In the genomic region with DNA sequence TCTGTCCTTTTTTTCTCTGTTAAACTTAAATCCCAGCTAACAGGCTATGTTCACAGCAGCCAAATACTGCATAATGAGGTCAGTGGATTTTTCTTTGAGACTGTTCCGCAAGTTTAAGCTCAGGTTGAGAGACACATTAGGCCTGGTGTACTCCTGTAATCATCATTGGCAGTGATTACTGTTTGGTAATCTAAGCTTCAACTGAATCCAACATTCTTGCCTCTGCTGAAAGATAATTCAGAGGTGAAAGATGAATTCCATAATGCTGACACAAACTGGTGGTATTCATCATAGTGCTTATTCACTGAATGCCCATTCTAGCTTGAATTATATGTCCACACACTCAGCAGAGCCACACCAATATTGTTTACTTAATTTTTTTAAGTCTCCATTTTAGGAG, we compare ENCODE assay signal across 12 cellular contexts.
DNase-seq lines count a peak whose midpoint lies in the region; ATAC-seq, FAIRE-seq and TF ChIP-seq lines count a peak whose summit lies in the region.
"Had no signal": no experiment of that assay in that cellular context is flagged by ENCODE, and none has a peak within 500 bp of the region (broad histone marks: within the 10 kb centered on the region; RNA-seq: fewer than 3 reads in every experiment).

No MANE protein-coding gene starts in this region.

- no peak overlapping the region for H3K4me3 Mint-ChIP-seq in Caco-2 (ENCODE audit: unreplicated experiment)
- no peak overlapping the region for H3K4me3 Mint-ChIP-seq in CD4-positive, alpha-beta T cell
- H3K4me3 Mint-ChIP-seq: activated T-cell treated with anti-CD3 and anti-CD28 coated beads, Interleukin-2, amount 50 U/mL, for 72 hours; GM23338 had no signal

- no peaks in the 10 kb centered on the region for H3K27me3 ChIP-seq in Caco-2 (replicated peaks; ENCODE audit: control insufficient read depth, insufficient read depth, low read length)
- H3K27me3 ChIP-seq in dorsolateral prefrontal cortex, result no peaks in the 10 kb centered on the region
- H3K27me3 ChIP-seq in CD4-positive, alpha-beta T cell (ENCODE audit: control insufficient read depth, insufficient read depth, low read length), result no peaks in the 10 kb centered on the region
- H3K27me3 ChIP-seq: upper lobe of left lung had no signal

- no peaks in the 10 kb centered on the region for H3K9me3 ChIP-seq in Caco-2
- H3K9me3 ChIP-seq in CD4-positive, alpha-beta T cell (ENCODE audit: control insufficient read depth, low read length), result no peaks in the 10 kb centered on the region
- H3K9me3 ChIP-seq: upper lobe of left lung had no signal

- intact Hi-C loops in Caco-2 (cut with micrococcal nuclease; ENCODE audit: unreplicated experiment), result no loop called here
- intact Hi-C loops in dorsolateral prefrontal cortex (cut with DNase I), result no loop called here
- intact Hi-C loops in CD4-positive, alpha-beta T cell (cut with DNase I, micrococcal nuclease), result no loop called here

- H3K27ac ChIP-seq in dorsolateral prefrontal cortex, result no peak overlapping the region
- no peak overlapping the region for H3K27ac ChIP-seq in CD4-positive, alpha-beta T cell (ENCODE audit: low read depth, low read length)

- H3K4me1 Mint-ChIP-seq in Caco-2 (ENCODE audit: low read depth, unreplicated experiment), result no peaks in the 10 kb centered on the region
- no peaks in the 10 kb centered on the region for H3K4me1 Mint-ChIP-seq in CD4-positive, alpha-beta T cell (ENCODE audit: low read depth)

- no peaks in the 10 kb centered on the region for H3K27me3 Mint-ChIP-seq in Caco-2 (ENCODE audit: insufficient read depth, unreplicated experiment)
- no peaks in the 10 kb centered on the region for H3K27me3 Mint-ChIP-seq in CD4-positive, alpha-beta T cell

- FAIRE-seq in H54 (lab: Jason Lieb, UNC), result peak; percentile 99

- no peak overlapping the region for H3K27ac Mint-ChIP-seq in Caco-2 (ENCODE audit: unreplicated experiment)
- H3K27ac Mint-ChIP-seq in CD4-positive, alpha-beta T cell, result no peak overlapping the region
- H3K27ac Mint-ChIP-seq: activated T-cell treated with anti-CD3 and anti-CD28 coated beads, Interleukin-2, amount 50 U/mL, for 72 hours; GM23338 had no signal

- TF ChIP-seq POLR2A in H54 (IDR thresholded peaks at IDR 0.05; ENCODE audit: low read depth, low read length), result no peak

- ATAC-seq in SK-N-SH treated with all-trans-retinoic acid at 6 μM for 48 hours, result peak; percentile 94
- no peak for ATAC-seq in HG02885 (IDR thresholded peaks at IDR 0.05; ENCODE audit: poor library complexity, unreplicated experiment)
- ATAC-seq in CD4-positive, alpha-beta T cell (ENCODE audit: poor library complexity), result no peak
- ATAC-seq: activated T-cell treated with anti-CD3 and anti-CD28 coated beads, Interleukin-2, amount 50 U/mL, for 72 hours; GM23338 had no signal

- no peaks in the 10 kb centered on the region for H3K36me3 ChIP-seq in Caco-2 (ENCODE audit: control insufficient read depth, insufficient read depth, low read length)
- H3K36me3 ChIP-seq: upper lobe of left lung had no signal

- DNase-seq in H54 (ENCODE audit: insufficient read length, low spot score) (peak; percentile 27), foreskin fibroblast (peak; percentile 60 to 84), retinal pigment epithelial cell (ENCODE audit: low read depth) (peak; percentile 48), Caco-2 (no peak), dorsolateral prefrontal cortex (no peak)
- no peak for DNase-seq in CD4-positive, alpha-beta T cell
- DNase-seq: activated T-cell treated with anti-CD3 and anti-CD28 coated beads, Interleukin-2, amount 50 U/mL, for 72 hours; DMS53; upper lobe of left lung had no signal

- POLR2A ChIA-PET in Caco-2 (lab: Charles Lee), result no interaction called here
- POLR2A ChIA-PET in CD4-positive, alpha-beta T cell (lab: Charles Lee), result no interaction called here

- no TSS peak for BruUV-seq in Caco-2 (replicated peaks; lab: Mats Ljungman, UMichigan)

- H3K9me3 Mint-ChIP-seq in Caco-2 (ENCODE audit: unreplicated experiment), result no peaks in the 10 kb centered on the region
- H3K9me3 Mint-ChIP-seq in CD4-positive, alpha-beta T cell, result no peaks in the 10 kb centered on the region
- H3K9me3 Mint-ChIP-seq: GM23338 had no signal

- CTCF ChIA-PET in Caco-2 (lab: Charles Lee), result no interaction called here
- CTCF ChIA-PET in CD4-positive, alpha-beta T cell (lab: Charles Lee), result no interaction called here

- no peaks in the 10 kb centered on the region for H3K36me3 Mint-ChIP-seq in Caco-2 (ENCODE audit: insufficient read depth, unreplicated experiment)
- no peaks in the 10 kb centered on the region for H3K36me3 Mint-ChIP-seq in CD4-positive, alpha-beta T cell (ENCODE audit: low read depth)

- TF ChIP-seq CTCF in foreskin fibroblast (IDR thresholded peaks at IDR 0.05; ENCODE audit: low read depth, low read length), result no peak
- TF ChIP-seq CTCF in retinal pigment epithelial cell (conservative IDR thresholded peaks at IDR 0.05; ENCODE audit: low read depth, low read length), result no peak
- TF ChIP-seq CTCF in Caco-2 (IDR thresholded peaks at IDR 0.05; ENCODE audit: insufficient read depth in 1 of 2, low read depth in 1 of 2, low read length in 1 of 2, severe bottlenecking in 1 of 2, unreplicated experiment in 1 of 2), result no peak
- TF ChIP-seq CTCF in dorsolateral prefrontal cortex (IDR thresholded peaks at IDR 0.05 in 54 of 56, conservative IDR thresholded peaks at IDR 0.05 in 2 of 56; ENCODE audit: low read depth in 1 of 56, partially characterized antibody in 56 of 56), result no peak
- TF ChIP-seq CTCF in CD4-positive, alpha-beta T cell (IDR thresholded peaks at IDR 0.05), result no peak

- H3K4me3 ChIP-seq in foreskin fibroblast (ENCODE audit: low read depth in 1 of 2, low read length in 2 of 2) (no peak overlapping the region), retinal pigment epithelial cell (ENCODE audit: low read length) (no peak overlapping the region), Caco-2 (ENCODE audit: low read depth, low read length) (no peak overlapping the region), dorsolateral prefrontal cortex (no peak overlapping the region)
- H3K4me3 ChIP-seq: GM23338, upper lobe of left lung had no signal

- H3K4me1 ChIP-seq in Caco-2, result no peaks in the 10 kb centered on the region

TF ChIP-seq in SK-N-SH treated with all-trans-retinoic acid at 6 μM for 48 hours, 23 proteins besides CTCF, POLR2A, EP300 and RAD21:
- TF ChIP-seq ISL1 (CRISPR knock-in tag; IDR thresholded peaks at IDR 0.05), result peak; percentile 86
- TF ChIP-seq ZFP30 (CRISPR knock-in tag; IDR thresholded peaks at IDR 0.05), result no peak
- peak; percentile 49; the same call in 1 of the 2 replicates for TF ChIP-seq TOX (CRISPR knock-in tag; IDR thresholded peaks at IDR 0.05; ENCODE audit: borderline replicate concordance)
- TF ChIP-seq ARNTL (CRISPR knock-in tag; IDR thresholded peaks at IDR 0.05; ENCODE audit: borderline replicate concordance, low read depth), result no peak

Comparison
In these comparisons a context has a peak if more than half of its experiments do, and no peak if none do; other contexts are left out.
1. DNase-seq: peak in H54 (single experiment), foreskin fibroblast (2 of 2) and retinal pigment epithelial cell (single experiment); none in Caco-2 (0 of 2), dorsolateral prefrontal cortex (0 of 10) and CD4-positive, alpha-beta T cell (0 of 10).